Comparison of ENCODE assay signal across 10 cellular contexts in the genomic region with DNA sequence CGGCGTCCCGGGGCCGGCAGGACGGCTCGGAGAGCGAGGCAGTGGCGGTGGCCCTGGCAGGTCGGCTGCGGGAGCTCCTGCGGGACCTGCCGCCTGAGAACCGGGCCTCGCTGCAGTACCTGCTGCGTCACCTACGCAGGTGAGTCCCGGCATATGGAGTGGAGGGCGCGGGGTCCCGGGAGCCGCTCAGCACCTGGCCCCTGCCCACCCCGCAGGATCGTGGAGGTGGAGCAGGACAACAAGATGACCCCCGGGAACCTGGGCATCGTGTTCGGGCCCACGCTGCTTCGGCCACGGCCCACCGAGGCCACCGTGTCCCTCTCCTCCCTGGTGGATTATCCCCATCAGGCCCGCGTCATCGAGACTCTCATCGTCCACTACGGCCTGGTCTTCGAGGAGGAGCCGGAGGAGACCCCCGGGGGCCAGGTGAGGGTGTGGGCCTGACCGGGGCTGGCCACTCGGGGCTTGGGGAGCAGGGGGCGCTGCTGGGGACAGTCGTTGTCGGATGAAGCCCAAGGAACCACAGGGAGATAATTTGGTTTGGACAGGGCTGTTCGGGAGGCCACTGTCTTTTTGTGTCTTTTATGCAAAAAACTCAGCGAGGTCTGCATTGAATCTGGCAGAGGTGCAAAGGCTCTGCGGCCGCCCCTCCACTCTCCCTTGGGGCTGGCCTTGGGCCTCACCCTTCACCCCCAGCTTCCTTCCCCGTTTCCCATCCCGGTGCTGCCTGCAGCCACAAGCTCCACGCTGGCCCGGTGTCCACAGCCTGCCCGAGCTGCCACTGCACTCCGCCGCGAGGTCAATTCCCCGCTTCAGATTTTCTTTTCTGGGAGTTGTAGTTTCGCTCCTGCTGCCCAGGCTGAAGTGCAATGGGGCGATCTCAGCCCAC. TPM values are rescaled to one million over a fixed set of nuclear protein-coding genes. Genes with fewer than 3 reads are reported as not detected.
DNase-seq lines count a peak whose midpoint lies in the region; ATAC-seq and TF ChIP-seq lines count a peak whose summit lies in the region.
"Had no signal": no experiment of that assay in that cellular context is flagged by ENCODE, and none has a peak within 500 bp of the region (broad histone marks: within the 10 kb centered on the region; RNA-seq: fewer than 3 reads in every experiment).

No MANE protein-coding gene starts in this region.

- no peak for ATAC-seq in HG03159 (IDR thresholded peaks at IDR 0.05; ENCODE audit: unreplicated experiment)
- ATAC-seq in HG03045 (IDR thresholded peaks at IDR 0.05; ENCODE audit: unreplicated experiment), result no peak

- no peaks in the 10 kb centered on the region for H3K79me2 ChIP-seq in mammary epithelial cell (ENCODE audit: insufficient read depth, low read length)

- dilution Hi-C loops in mammary epithelial cell (cut with HindIII; ENCODE audit: low sequenced_read_pairs), result no loop called here

- peak overlapping the region; percentile 88 for H3K4me2 ChIP-seq in mammary epithelial cell (ENCODE audit: insufficient read depth, low read depth, low read length)

- H3K27me3 ChIP-seq in mammary epithelial cell (ENCODE audit: insufficient read depth, low read length) (no peaks in the 10 kb centered on the region), mucosa of rectum (ENCODE audit: control insufficient read depth in 2 of 2, insufficient read depth in 2 of 2, low read length in 2 of 2) (peaks cover 0 to 2% of the 10 kb centered on the region in 2 donors)

- no peak overlapping the region for H3K9ac ChIP-seq in mammary epithelial cell (ENCODE audit: insufficient read depth, low read length)
- H3K9ac ChIP-seq in mucosa of rectum (ENCODE audit: low read depth in 1 of 2, low read length in 2 of 2), result peak overlapping the region; percentile 47 to 75

- no peaks in the 10 kb centered on the region for H3K9me3 ChIP-seq in mammary epithelial cell (replicated peaks; ENCODE audit: insufficient read depth, low read length)
- H3K9me3 ChIP-seq in mucosa of rectum (ENCODE audit: control insufficient read depth in 2 of 2, low read length in 2 of 2), result no peaks in the 10 kb centered on the region

- peak; percentile 4 for DNase-seq in stimulated activated CD4-positive, alpha-beta T cell treated with anti-CD3 and anti-CD28 coated beads, Interleukin-15, amount 100 ng/mL, for 24 hours
- no peak for DNase-seq in stimulated activated CD4-positive, alpha-beta T cell treated with anti-CD3 and anti-CD28 coated beads, Interleukin-2, amount 100 ng/mL, for 48 hours
- no peak for DNase-seq in mammary epithelial cell
- DNase-seq in HPDE6-E6E7 (ENCODE audit: extremely low spot score), result no peak
- DNase-seq in activated gamma-delta T cell (lab: John Stamatoyannopoulos, UW), result no peak
- DNase-seq: GOT3, NCI-H524 treated with DMSO at 0.1 percent for 48 hours had no signal

- BruUV-seq in mammary epithelial cell (replicated peaks; lab: Mats Ljungman, UMichigan), result no TSS peak

- H3K27ac ChIP-seq in mammary epithelial cell (ENCODE audit: insufficient read depth, low read depth, low read length), result no peak overlapping the region
- H3K27ac ChIP-seq in mucosa of rectum (ENCODE audit: low read depth in 2 of 2, low read length in 2 of 2), result peak overlapping the region; percentile 88 to 92

- intact Hi-C loops in mammary epithelial cell (cut with micrococcal nuclease), result loop anchor here (1.0 kb wide), 1 partner anchor 62 kb away; a partner anchor contains a TSS

- TF ChIP-seq CTCF in mammary epithelial cell (conservative IDR thresholded peaks at IDR 0.05 in 1 of 2, IDR thresholded peaks at IDR 0.05 in 1 of 2; ENCODE audit: extremely low read depth in 1 of 2, insufficient read depth in 1 of 2, low read depth in 1 of 2, low read length in 2 of 2), result no peak

- in situ Hi-C loops in mammary epithelial cell (cut with MboI; ENCODE audit: low sequenced_read_pairs in 2 of 2), result no loop called here

- H3K36me3 ChIP-seq in mammary epithelial cell (ENCODE audit: insufficient read depth, low read length), result peaks cover 4% of the 10 kb centered on the region
- peaks cover 22 to 31% of the 10 kb centered on the region in 2 donors for H3K36me3 ChIP-seq in mucosa of rectum (ENCODE audit: control insufficient read depth in 2 of 2, insufficient read depth in 2 of 2, low read length in 2 of 2)

- H4K20me1 ChIP-seq in mammary epithelial cell (ENCODE audit: insufficient read depth, low read length), result no peaks in the 10 kb centered on the region

- H2AFZ ChIP-seq in mammary epithelial cell (ENCODE audit: low read depth, low read length), result peak overlapping the region; percentile 89

- peak overlapping the region in 1 of 3 experiments; percentile 46 for H3K4me3 ChIP-seq in mammary epithelial cell (replicated peaks in 1 of 3; ENCODE audit: insufficient read depth in 1 of 3, low read depth in 2 of 3, low read length in 3 of 3)
- H3K4me3 ChIP-seq in mucosa of rectum (ENCODE audit: low read length in 2 of 2), result peak overlapping the region; percentile 52 to 62

- CTCF ChIA-PET in mammary epithelial cell (lab: Charles Lee; ENCODE audit: low non-redundant PET), result no interaction called here

- WGBS in mammary epithelial cell (ENCODE audit: low coverage, missing lambda C conversion rate), result 77% methylated on average over 37 of the region's 59 CpGs

- H3K4me1 ChIP-seq in mammary epithelial cell (ENCODE audit: insufficient read depth, low read length) (peaks cover 12% of the 10 kb centered on the region), mucosa of rectum (ENCODE audit: control insufficient read depth in 2 of 2, insufficient read depth in 2 of 2, low read length in 2 of 2) (peaks cover 14 to 19% of the 10 kb centered on the region in 2 donors)

RNA-seq across cellular contexts. Expression of a gene that starts 12.0 kb away (rescaled TPM):
- 100 to 1,000 TPM in 1 of 2 donors, 10 to 100 TPM in 1; 63.7 to 233 TPM for total RNA-seq in mammary epithelial cell
- polyA plus RNA-seq in mammary epithelial cell, result 258 TPM
- polyA minus RNA-seq in mammary epithelial cell, result 118 TPM

RNA-seq across cellular contexts. Expression of a gene that starts 16.2 kb away (rescaled TPM):
- total RNA-seq in mammary epithelial cell, result 1 to 10 TPM in 1 of 2 donors, under 1 TPM in 1; 0.94 to 6.0 TPM
- 1.3 TPM for polyA plus RNA-seq in mammary epithelial cell
- polyA minus RNA-seq in mammary epithelial cell, result 0.10 TPM

RNA-seq across cellular contexts. Expression of a gene that starts 20.6 kb away (rescaled TPM):
- total RNA-seq in mammary epithelial cell, result 100 to 1,000 TPM; 154 to 216 TPM
- 357 TPM for polyA plus RNA-seq in mammary epithelial cell
- 97.5 TPM for polyA minus RNA-seq in mammary epithelial cell

RNA-seq across cellular contexts. Expression of a gene that starts 43.3 kb away (rescaled TPM):
- 10 to 100 TPM; 14.3 to 28.4 TPM for total RNA-seq in mammary epithelial cell
- polyA plus RNA-seq in mammary epithelial cell, result 7.4 TPM
- polyA minus RNA-seq in mammary epithelial cell, result 21.8 TPM

RNA-seq across cellular contexts. Expression of a gene that starts 56.8 kb away (rescaled TPM):
- total RNA-seq in mammary epithelial cell, result 100 to 1,000 TPM; 420 to 485 TPM
- 287 TPM for polyA plus RNA-seq in mammary epithelial cell
- 688 TPM for polyA minus RNA-seq in mammary epithelial cell
